In genomic region chr1:107936498-107937481, GRCh38 we compare ENCODE assay signal across 8 cellular contexts. TPM values are rescaled to one million over a fixed set of nuclear protein-coding genes. Genes with fewer than 3 reads are reported as not detected.
DNase-seq lines count a peak whose midpoint lies in the region; ATAC-seq and TF ChIP-seq lines count a peak whose summit lies in the region.

No MANE protein-coding gene starts in this region.

- no peak overlapping the region for H3K9ac ChIP-seq in OCI-LY3 (ENCODE audit: low read length)

- H3K4me3 ChIP-seq in OCI-LY3 (ENCODE audit: low read length) (peak overlapping the region; percentile 57), right cardiac atrium (ENCODE audit: low read length) (no peak overlapping the region)

- no peaks in the 10 kb centered on the region for H3K79me2 ChIP-seq in OCI-LY3 (ENCODE audit: low read length)

- 50% methylated on average over 10 of the region's 10 CpGs for WGBS in right cardiac atrium

- intact Hi-C loops in right cardiac atrium (cut with DNase I) = no loop called here

- H3K9me3 ChIP-seq in OCI-LY3 (ENCODE audit: insufficient read depth, low read length) (no peaks in the 10 kb centered on the region), right cardiac atrium (ENCODE audit: control insufficient read depth, low read length) (no peaks in the 10 kb centered on the region)

- DNase-seq in GM10266 (ENCODE audit: extremely low spot score) (peak; percentile 23), right cardiac atrium (peak in 2 of 3 donors; percentile 56 to 58), ecto neural progenitor cell (ENCODE audit: low spot score) (no peak)
- DNase-seq in stimulated activated CD4-positive, alpha-beta T cell treated with anti-CD3 and anti-CD28 coated beads, Interleukin-4, amount 100 ng/mL, for 48 hours (ENCODE audit: low read depth in 2 of 2) = peak; percentile 13 to 49

- peak overlapping the region; percentile 64 for H3K4me3 Mint-ChIP-seq in activated naive CD8-positive, alpha-beta T cell

- H4K20me1 ChIP-seq in OCI-LY3 (ENCODE audit: insufficient read depth, low read length) = peaks cover 4% of the 10 kb centered on the region; the same call in 1 of the 2 replicates

- no peaks in the 10 kb centered on the region for H3K36me3 Mint-ChIP-seq in activated naive CD8-positive, alpha-beta T cell

- H3K4me1 ChIP-seq in OCI-LY3 (ENCODE audit: low read length) = peaks cover 39% of the 10 kb centered on the region
- H3K4me1 ChIP-seq in right cardiac atrium (ENCODE audit: control insufficient read depth, insufficient read depth, low read length) = peaks cover 9% of the 10 kb centered on the region

- H3K4me1 Mint-ChIP-seq in activated naive CD8-positive, alpha-beta T cell (ENCODE audit: low read depth) = peaks cover 71% of the 10 kb centered on the region

- H3K27ac Mint-ChIP-seq in activated naive CD8-positive, alpha-beta T cell = peak overlapping the region; percentile 95

- H3K36me3 ChIP-seq in OCI-LY3 (replicated peaks; ENCODE audit: low read depth, low read length) = no peaks in the 10 kb centered on the region

- H3K27me3 ChIP-seq in OCI-LY3 (ENCODE audit: low read depth, low read length) (peaks cover 35% of the 10 kb centered on the region), right cardiac atrium (ENCODE audit: control insufficient read depth, insufficient read depth) (no peaks in the 10 kb centered on the region)

- H3K27me3 Mint-ChIP-seq in activated naive CD8-positive, alpha-beta T cell = no peaks in the 10 kb centered on the region

- no peak overlapping the region for H2AFZ ChIP-seq in OCI-LY3 (ENCODE audit: low read depth, low read length)

- no peaks in the 10 kb centered on the region for H3K9me3 Mint-ChIP-seq in activated naive CD8-positive, alpha-beta T cell (ENCODE audit: low read depth)

- no peak for TF ChIP-seq CTCF in GM10266 (IDR thresholded peaks at IDR 0.05; ENCODE audit: control insufficient read depth, insufficient read depth, low read depth, missing control alignments)
- no peak for TF ChIP-seq CTCF in OCI-LY3 (IDR thresholded peaks at IDR 0.05; ENCODE audit: low read depth, low read length)

- H3K27ac ChIP-seq in OCI-LY3 (ENCODE audit: low read length) = no peak overlapping the region
- H3K27ac ChIP-seq in right cardiac atrium (ENCODE audit: low read length) = peak overlapping the region; percentile 87

- peak overlapping the region; percentile 89 for H3K4me2 ChIP-seq in OCI-LY3 (ENCODE audit: low read length)

- ATAC-seq in HG02870 (IDR thresholded peaks at IDR 0.05; ENCODE audit: unreplicated experiment) (peak; percentile 32), right cardiac atrium (peak; percentile 70 to 84), GM18517 (IDR thresholded peaks at IDR 0.05; ENCODE audit: unreplicated experiment) (no peak)

RNA-seq across cellular contexts. Expression of gene VAV3, which starts 28.2 kb away (rescaled TPM):
- 1 to 10 TPM; 2.2 to 4.0 (median 3.0) TPM for total RNA-seq in right cardiac atrium
- polyA plus RNA-seq in right cardiac atrium = 0.79 TPM
